Comparison of ENCODE assay signal across 9 cellular contexts in genomic region chr20:19482726-19483125, GRCh38.
"Had no signal": no experiment of that assay in that cellular context is flagged by ENCODE, and none has a peak within 500 bp of the region (broad histone marks: within the 10 kb centered on the region; RNA-seq: fewer than 3 reads in every experiment).

No MANE protein-coding gene starts in this region.

- H3K4me3 Mint-ChIP-seq: HFFc6, IgD-negative memory B cell had no signal

- H3K9ac ChIP-seq: GM23248 had no signal

- H3K27ac Mint-ChIP-seq: HFFc6, IgD-negative memory B cell had no signal

- H2AFZ ChIP-seq: GM23248 had no signal

- H3K4me3 ChIP-seq: GM23248 had no signal

- ATAC-seq: HepG2 had no signal

- DNase-seq: GM23248, GOT3, H7, HCEC 1CT, HFFc6, KBM-7 had no signal

- H3K36me3 Mint-ChIP-seq: IgD-negative memory B cell had no signal

- H3K27ac ChIP-seq: GM23248, HL-60 had no signal

- H3K4me1 Mint-ChIP-seq: IgD-negative memory B cell had no signal
